Comparison of ENCODE assay signal across 2 cellular contexts in the genomic region with DNA sequence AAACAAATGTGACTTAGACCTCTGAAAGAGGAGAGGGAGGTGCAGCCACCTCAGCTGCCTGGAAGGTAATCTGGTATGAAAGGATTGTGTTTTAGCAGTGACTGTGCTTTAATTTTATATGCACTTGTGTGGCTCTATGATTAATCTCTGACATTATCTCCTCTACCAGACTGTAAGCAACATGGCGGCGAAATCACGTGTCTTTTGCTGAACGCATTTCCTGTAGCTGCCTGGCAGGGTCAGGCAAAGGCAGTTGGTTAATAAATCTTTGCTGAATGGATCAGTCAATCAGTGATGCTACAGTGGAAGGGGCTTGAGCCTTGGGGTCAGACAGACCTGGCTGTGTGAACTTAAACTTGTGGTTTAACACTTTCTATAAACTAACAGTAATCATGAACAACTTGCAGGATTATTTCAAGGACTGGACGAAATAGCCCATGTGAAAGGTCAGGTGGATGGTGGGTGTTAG.
TF ChIP-seq lines count a peak whose summit lies in the region.

No MANE protein-coding gene starts in this region.

TF ChIP-seq in HCT116, 20 proteins besides CTCF, POLR2A, EP300 and RAD21:
- TF ChIP-seq, protein P1, sequence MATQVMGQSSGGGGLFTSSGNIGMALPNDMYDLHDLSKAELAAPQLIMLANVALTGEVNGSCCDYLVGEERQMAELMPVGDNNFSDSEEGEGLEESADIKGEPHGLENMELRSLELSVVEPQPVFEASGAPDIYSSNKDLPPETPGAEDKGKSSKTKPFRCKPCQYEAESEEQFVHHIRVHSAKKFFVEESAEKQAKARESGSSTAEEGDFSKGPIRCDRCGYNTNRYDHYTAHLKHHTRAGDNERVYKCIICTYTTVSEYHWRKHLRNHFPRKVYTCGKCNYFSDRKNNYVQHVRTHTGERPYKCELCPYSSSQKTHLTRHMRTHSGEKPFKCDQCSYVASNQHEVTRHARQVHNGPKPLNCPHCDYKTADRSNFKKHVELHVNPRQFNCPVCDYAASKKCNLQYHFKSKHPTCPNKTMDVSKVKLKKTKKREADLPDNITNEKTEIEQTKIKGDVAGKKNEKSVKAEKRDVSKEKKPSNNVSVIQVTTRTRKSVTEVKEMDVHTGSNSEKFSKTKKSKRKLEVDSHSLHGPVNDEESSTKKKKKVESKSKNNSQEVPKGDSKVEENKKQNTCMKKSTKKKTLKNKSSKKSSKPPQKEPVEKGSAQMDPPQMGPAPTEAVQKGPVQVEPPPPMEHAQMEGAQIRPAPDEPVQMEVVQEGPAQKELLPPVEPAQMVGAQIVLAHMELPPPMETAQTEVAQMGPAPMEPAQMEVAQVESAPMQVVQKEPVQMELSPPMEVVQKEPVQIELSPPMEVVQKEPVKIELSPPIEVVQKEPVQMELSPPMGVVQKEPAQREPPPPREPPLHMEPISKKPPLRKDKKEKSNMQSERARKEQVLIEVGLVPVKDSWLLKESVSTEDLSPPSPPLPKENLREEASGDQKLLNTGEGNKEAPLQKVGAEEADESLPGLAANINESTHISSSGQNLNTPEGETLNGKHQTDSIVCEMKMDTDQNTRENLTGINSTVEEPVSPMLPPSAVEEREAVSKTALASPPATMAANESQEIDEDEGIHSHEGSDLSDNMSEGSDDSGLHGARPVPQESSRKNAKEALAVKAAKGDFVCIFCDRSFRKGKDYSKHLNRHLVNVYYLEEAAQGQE (IDR thresholded peaks at IDR 0.05; ENCODE audit: low read depth): no peak
- TF ChIP-seq, protein P2, sequence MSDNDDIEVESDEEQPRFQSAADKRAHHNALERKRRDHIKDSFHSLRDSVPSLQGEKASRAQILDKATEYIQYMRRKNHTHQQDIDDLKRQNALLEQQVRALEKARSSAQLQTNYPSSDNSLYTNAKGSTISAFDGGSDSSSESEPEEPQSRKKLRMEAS (IDR thresholded peaks at IDR 0.05): no peak
- TF ChIP-seq ELF1 (IDR thresholded peaks at IDR 0.05; ENCODE audit: borderline replicate concordance, low read depth) (no peak), ZFX (IDR thresholded peaks at IDR 0.05) (no peak), EGR1 (IDR thresholded peaks at IDR 0.05; ENCODE audit: low read depth) (no peak), YY1 (IDR thresholded peaks at IDR 0.05; ENCODE audit: extremely low read depth, insufficient replicate concordance, low read depth, low read length) (no peak), EZH2 (IDR thresholded peaks at IDR 0.05) (no peak), JUND (IDR thresholded peaks at IDR 0.05) (no peak), CEBPB (IDR thresholded peaks at IDR 0.05; ENCODE audit: low read depth) (no peak), CBX3 (IDR thresholded peaks at IDR 0.05; ENCODE audit: low read depth) (no peak), SIN3A (IDR thresholded peaks at IDR 0.05; ENCODE audit: low read depth) (no peak)
- TF ChIP-seq, protein P3, sequence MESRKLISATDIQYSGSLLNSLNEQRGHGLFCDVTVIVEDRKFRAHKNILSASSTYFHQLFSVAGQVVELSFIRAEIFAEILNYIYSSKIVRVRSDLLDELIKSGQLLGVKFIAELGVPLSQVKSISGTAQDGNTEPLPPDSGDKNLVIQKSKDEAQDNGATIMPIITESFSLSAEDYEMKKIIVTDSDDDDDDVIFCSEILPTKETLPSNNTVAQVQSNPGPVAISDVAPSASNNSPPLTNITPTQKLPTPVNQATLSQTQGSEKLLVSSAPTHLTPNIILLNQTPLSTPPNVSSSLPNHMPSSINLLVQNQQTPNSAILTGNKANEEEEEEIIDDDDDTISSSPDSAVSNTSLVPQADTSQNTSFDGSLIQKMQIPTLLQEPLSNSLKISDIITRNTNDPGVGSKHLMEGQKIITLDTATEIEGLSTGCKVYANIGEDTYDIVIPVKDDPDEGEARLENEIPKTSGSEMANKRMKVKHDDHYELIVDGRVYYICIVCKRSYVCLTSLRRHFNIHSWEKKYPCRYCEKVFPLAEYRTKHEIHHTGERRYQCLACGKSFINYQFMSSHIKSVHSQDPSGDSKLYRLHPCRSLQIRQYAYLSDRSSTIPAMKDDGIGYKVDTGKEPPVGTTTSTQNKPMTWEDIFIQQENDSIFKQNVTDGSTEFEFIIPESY (IDR thresholded peaks at IDR 0.05; ENCODE audit: extremely low read depth, insufficient replicate concordance, low read length): no peak
TF ChIP-seq in HCT116: peak in this region for 0.

TF ChIP-seq in WTC11, 78 proteins besides CTCF, POLR2A, EP300 and RAD21 (continued from another document):
- TF ChIP-seq, protein P4, sequence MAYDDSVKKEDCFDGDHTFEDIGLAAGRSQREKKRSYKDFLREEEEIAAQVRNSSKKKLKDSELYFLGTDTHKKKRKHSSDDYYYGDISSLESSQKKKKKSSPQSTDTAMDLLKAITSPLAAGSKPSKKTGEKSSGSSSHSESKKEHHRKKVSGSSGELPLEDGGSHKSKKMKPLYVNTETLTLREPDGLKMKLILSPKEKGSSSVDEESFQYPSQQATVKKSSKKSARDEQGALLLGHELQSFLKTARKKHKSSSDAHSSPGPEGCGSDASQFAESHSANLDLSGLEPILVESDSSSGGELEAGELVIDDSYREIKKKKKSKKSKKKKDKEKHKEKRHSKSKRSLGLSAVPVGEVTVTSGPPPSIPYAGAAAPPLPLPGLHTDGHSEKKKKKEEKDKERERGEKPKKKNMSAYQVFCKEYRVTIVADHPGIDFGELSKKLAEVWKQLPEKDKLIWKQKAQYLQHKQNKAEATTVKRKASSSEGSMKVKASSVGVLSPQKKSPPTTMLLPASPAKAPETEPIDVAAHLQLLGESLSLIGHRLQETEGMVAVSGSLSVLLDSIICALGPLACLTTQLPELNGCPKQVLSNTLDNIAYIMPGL (CRISPR knock-in tag; IDR thresholded peaks at IDR 0.05): no peak
- TF ChIP-seq, protein P5, sequence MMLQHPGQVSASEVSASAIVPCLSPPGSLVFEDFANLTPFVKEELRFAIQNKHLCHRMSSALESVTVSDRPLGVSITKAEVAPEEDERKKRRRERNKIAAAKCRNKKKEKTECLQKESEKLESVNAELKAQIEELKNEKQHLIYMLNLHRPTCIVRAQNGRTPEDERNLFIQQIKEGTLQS (CRISPR knock-in tag; conservative IDR thresholded peaks at IDR 0.05): no peak
- TF ChIP-seq TP53 (CRISPR knock-in tag; IDR thresholded peaks at IDR 0.05): no peak
- no peak for TF ChIP-seq CREM (CRISPR knock-in tag; IDR thresholded peaks at IDR 0.05)
- no peak for TF ChIP-seq RELA (CRISPR knock-in tag; IDR thresholded peaks at IDR 0.05; ENCODE audit: borderline replicate concordance)
- TF ChIP-seq, protein P6, sequence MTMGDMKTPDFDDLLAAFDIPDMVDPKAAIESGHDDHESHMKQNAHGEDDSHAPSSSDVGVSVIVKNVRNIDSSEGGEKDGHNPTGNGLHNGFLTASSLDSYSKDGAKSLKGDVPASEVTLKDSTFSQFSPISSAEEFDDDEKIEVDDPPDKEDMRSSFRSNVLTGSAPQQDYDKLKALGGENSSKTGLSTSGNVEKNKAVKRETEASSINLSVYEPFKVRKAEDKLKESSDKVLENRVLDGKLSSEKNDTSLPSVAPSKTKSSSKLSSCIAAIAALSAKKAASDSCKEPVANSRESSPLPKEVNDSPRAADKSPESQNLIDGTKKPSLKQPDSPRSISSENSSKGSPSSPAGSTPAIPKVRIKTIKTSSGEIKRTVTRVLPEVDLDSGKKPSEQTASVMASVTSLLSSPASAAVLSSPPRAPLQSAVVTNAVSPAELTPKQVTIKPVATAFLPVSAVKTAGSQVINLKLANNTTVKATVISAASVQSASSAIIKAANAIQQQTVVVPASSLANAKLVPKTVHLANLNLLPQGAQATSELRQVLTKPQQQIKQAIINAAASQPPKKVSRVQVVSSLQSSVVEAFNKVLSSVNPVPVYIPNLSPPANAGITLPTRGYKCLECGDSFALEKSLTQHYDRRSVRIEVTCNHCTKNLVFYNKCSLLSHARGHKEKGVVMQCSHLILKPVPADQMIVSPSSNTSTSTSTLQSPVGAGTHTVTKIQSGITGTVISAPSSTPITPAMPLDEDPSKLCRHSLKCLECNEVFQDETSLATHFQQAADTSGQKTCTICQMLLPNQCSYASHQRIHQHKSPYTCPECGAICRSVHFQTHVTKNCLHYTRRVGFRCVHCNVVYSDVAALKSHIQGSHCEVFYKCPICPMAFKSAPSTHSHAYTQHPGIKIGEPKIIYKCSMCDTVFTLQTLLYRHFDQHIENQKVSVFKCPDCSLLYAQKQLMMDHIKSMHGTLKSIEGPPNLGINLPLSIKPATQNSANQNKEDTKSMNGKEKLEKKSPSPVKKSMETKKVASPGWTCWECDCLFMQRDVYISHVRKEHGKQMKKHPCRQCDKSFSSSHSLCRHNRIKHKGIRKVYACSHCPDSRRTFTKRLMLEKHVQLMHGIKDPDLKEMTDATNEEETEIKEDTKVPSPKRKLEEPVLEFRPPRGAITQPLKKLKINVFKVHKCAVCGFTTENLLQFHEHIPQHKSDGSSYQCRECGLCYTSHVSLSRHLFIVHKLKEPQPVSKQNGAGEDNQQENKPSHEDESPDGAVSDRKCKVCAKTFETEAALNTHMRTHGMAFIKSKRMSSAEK (CRISPR knock-in tag; IDR thresholded peaks at IDR 0.05; ENCODE audit: borderline replicate concordance): no peak
